12 cellular contexts compared by ENCODE assay signal in the genomic region with DNA sequence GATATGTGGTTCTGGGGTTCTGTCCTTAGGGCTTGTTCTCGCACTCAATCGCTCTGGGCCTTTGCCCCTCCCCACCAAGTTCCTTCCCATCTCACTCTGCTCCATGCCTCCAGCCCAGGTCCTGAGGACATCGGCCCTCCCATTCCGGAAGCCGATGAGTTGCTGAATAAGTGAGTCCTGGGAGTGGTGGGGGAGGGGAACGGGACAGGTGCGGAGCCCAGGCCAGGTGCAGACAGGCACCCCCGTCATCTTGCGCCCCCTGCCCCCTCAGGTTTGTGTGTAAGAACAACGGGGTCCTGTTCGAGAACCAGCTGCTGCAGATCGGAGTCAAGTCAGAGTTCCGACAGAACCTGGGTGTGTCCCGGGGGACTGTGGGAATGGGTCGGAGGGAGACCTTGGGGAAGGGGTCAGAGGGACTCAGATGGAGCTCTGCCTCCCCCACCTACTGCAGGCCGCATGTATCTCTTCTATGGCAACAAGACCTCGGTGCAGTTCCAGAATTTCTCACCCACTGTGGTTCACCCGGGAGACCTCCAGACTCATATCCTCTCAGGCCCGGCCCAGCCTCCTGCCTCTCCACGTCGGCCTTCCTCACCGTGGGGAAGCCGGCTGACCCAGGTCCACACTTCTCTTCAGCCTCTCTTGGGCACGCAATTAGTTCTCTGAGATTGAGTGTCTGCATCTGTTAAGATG. TPM values are rescaled to one million over a fixed set of nuclear protein-coding genes. Genes with fewer than 3 reads are reported as not detected.
DNase-seq lines count a peak whose midpoint lies in the region; ATAC-seq, FAIRE-seq and TF ChIP-seq lines count a peak whose summit lies in the region.
"Had no signal": no experiment of that assay in that cellular context is flagged by ENCODE, and none has a peak within 500 bp of the region (broad histone marks: within the 10 kb centered on the region; RNA-seq: fewer than 3 reads in every experiment).

No MANE protein-coding gene starts in this region.

- no peak for TF ChIP-seq CTCF in fibroblast of lung (conservative IDR thresholded peaks at IDR 0.05 in 1 of 2, IDR thresholded peaks at IDR 0.05 in 1 of 2; ENCODE audit: low read depth in 1 of 2, low read length in 2 of 2)
- TF ChIP-seq CTCF in pancreas (IDR thresholded peaks at IDR 0.05), result no peak

- peak; percentile 81 for DNase-seq in COLO668 (lab: John Stamatoyannopoulos, UW; ENCODE audit: unreplicated experiment)
- DNase-seq in NCI-H774 (lab: John Stamatoyannopoulos, UW), result peak; percentile 57
- DNase-seq in fibroblast of lung (ENCODE audit: low read depth in 2 of 2), result no peak
- DNase-seq in pancreas, result peak in 4 of 6 donors; percentile 50 to 85 (median 69)
- no peak for DNase-seq in T-helper 2 cell treated with Interferon-gamma antibody and Interleukin-4, amounts not matched to agents 5 μg/mL and 100 μg/mL, for 36 hours (ENCODE audit: low spot score)
- DNase-seq: upper lobe of right lung had no signal

- ATAC-seq in pancreas, result peak; percentile 62 to 76 (median 68)
- no peak for ATAC-seq in HG02973 (IDR thresholded peaks at IDR 0.05; ENCODE audit: unreplicated experiment)
- ATAC-seq in HG03097 (IDR thresholded peaks at IDR 0.05; ENCODE audit: low FRiP score, unreplicated experiment), result no peak
- no peak for ATAC-seq in HG03342 (IDR thresholded peaks at IDR 0.05; ENCODE audit: unreplicated experiment)
- ATAC-seq: upper lobe of right lung had no signal

- H2AFZ ChIP-seq in fibroblast of lung (ENCODE audit: low read length), result no peak overlapping the region

- peaks cover 26% of the 10 kb centered on the region for H3K36me3 Mint-ChIP-seq in T-helper 2 cell treated with Interferon-gamma antibody and Interleukin-4, amounts not matched to agents 5 μg/mL and 100 μg/mL, for 36 hours (ENCODE audit: low read depth)

- H3K9me3 ChIP-seq in fibroblast of lung (ENCODE audit: control insufficient read depth, insufficient read depth, low read depth, low read length), result no peaks in the 10 kb centered on the region
- no peaks in the 10 kb centered on the region for H3K9me3 ChIP-seq in pancreas
- H3K9me3 ChIP-seq: SJSA1, upper lobe of right lung had no signal

- H3K79me2 ChIP-seq in fibroblast of lung (ENCODE audit: control insufficient read depth, insufficient read depth, low read length), result no peaks in the 10 kb centered on the region

- 75 to 86% methylated on average over 24 of the region's 24 CpGs for WGBS in pancreas, 2 donors

- no peaks in the 10 kb centered on the region for H3K9me3 Mint-ChIP-seq in T-helper 2 cell treated with Interferon-gamma antibody and Interleukin-4, amounts not matched to agents 5 μg/mL and 100 μg/mL, for 36 hours

- H3K27ac ChIP-seq in fibroblast of lung (ENCODE audit: insufficient read depth, low read length) (no peak overlapping the region), pancreas (peak overlapping the region in 1 of 4 donors; percentile 39)
- H3K27ac ChIP-seq: SJSA1, upper lobe of right lung had no signal

- peaks cover 3% of the 10 kb centered on the region for H3K4me1 Mint-ChIP-seq in T-helper 2 cell treated with Interferon-gamma antibody and Interleukin-4, amounts not matched to agents 5 μg/mL and 100 μg/mL, for 36 hours (ENCODE audit: low read depth)

- H4K20me1 ChIP-seq in fibroblast of lung (ENCODE audit: control insufficient read depth, extremely low read depth, insufficient read depth, low read length), result no peaks in the 10 kb centered on the region

- FAIRE-seq in pancreas (lab: Jason Lieb, UNC), result no peak
- FAIRE-seq: endometrium had no signal

- H3K4me2 ChIP-seq in fibroblast of lung (ENCODE audit: extremely low read depth, insufficient read depth, low read length), result peak overlapping the region; percentile 35

- H3K9ac ChIP-seq in fibroblast of lung (ENCODE audit: insufficient read depth, low read length), result no peak overlapping the region

- H3K36me3 ChIP-seq in fibroblast of lung (ENCODE audit: control insufficient read depth, insufficient read depth, low read length), result peaks cover 36% of the 10 kb centered on the region
- no peaks in the 10 kb centered on the region for H3K36me3 ChIP-seq in pancreas

- intact Hi-C loops in pancreas (cut with DNase I), result no loop called here

- no peaks in the 10 kb centered on the region for H3K27me3 ChIP-seq in fibroblast of lung (ENCODE audit: control insufficient read depth, insufficient read depth, low read length)
- H3K27me3 ChIP-seq in pancreas, result no peaks in the 10 kb centered on the region
- H3K27me3 ChIP-seq: SJSA1, upper lobe of right lung had no signal

- peaks cover 4% of the 10 kb centered on the region for H3K4me1 ChIP-seq in fibroblast of lung (ENCODE audit: control insufficient read depth, extremely low read depth, insufficient read depth, low read length)
- H3K4me1 ChIP-seq in pancreas, result no peaks in the 10 kb centered on the region
- H3K4me1 ChIP-seq: SJSA1, upper lobe of right lung had no signal

- H3K27me3 Mint-ChIP-seq in T-helper 2 cell treated with Interferon-gamma antibody and Interleukin-4, amounts not matched to agents 5 μg/mL and 100 μg/mL, for 36 hours (ENCODE audit: low read depth), result no peaks in the 10 kb centered on the region

- peak overlapping the region in 1 of 4 experiments; percentile 7 for H3K4me3 ChIP-seq in fibroblast of lung (replicated peaks in 1 of 4; ENCODE audit: control extremely low read depth in 1 of 4, insufficient read depth in 1 of 4, low read depth in 3 of 4, low read length in 4 of 4)
- H3K4me3 ChIP-seq in pancreas, result peak overlapping the region in 3 of 4 donors; percentile 10 to 39 (median 38)
- H3K4me3 ChIP-seq: SJSA1 had no signal

- H3K4me3 Mint-ChIP-seq in T-helper 2 cell treated with Interferon-gamma antibody and Interleukin-4, amounts not matched to agents 5 μg/mL and 100 μg/mL, for 36 hours, result no peak overlapping the region

- no peak overlapping the region for H3K27ac Mint-ChIP-seq in T-helper 2 cell treated with Interferon-gamma antibody and Interleukin-4, amounts not matched to agents 5 μg/mL and 100 μg/mL, for 36 hours

RNA-seq across cellular contexts. Expression of a gene that starts 10.1 kb away (rescaled TPM):
- total RNA-seq in fibroblast of lung (32.9 and 34.3 TPM in 2 replicates), pancreas (10 to 100 TPM in 3 of 6 donors, 1 to 10 TPM in 3; 8.8 to 22.3 (median 12.1) TPM)
- polyA plus RNA-seq in fibroblast of lung (8.4 and 11.4 TPM in 2 replicates), pancreas (10 to 100 TPM; 24.3 to 30.3 TPM)
- 11.5 and 15.3 TPM in 2 replicates for polyA plus RNA-seq in fibroblast of lung (2012)
- polyA minus RNA-seq in fibroblast of lung (ENCODE audit: low replicate concordance), result 4.0 and 26.6 TPM in 2 replicates

RNA-seq across cellular contexts. Expression of a gene that starts 15.1 kb away (rescaled TPM):
- total RNA-seq in fibroblast of lung (10.0 and 11.2 TPM in 2 replicates), pancreas (10 to 100 TPM; 19.4 to 34.9 (median 24.3) TPM)
- polyA plus RNA-seq in fibroblast of lung (20.2 and 28.6 TPM in 2 replicates), pancreas (10 to 100 TPM; 56.8 to 60.0 TPM)
- 24.2 and 29.5 TPM in 2 replicates for polyA plus RNA-seq in fibroblast of lung (2012)
- polyA minus RNA-seq in fibroblast of lung (ENCODE audit: low replicate concordance), result 127 and 156 TPM in 2 replicates

RNA-seq across cellular contexts. Expression of a gene that starts 36.2 kb away (rescaled TPM):
- 53.4 and 95.0 TPM in 2 replicates for total RNA-seq in fibroblast of lung
- polyA plus RNA-seq in fibroblast of lung, result 64.2 and 75.9 TPM in 2 replicates
- 102 and 127 TPM in 2 replicates for polyA plus RNA-seq in fibroblast of lung (2012)
- 174 and 193 TPM in 2 replicates for polyA minus RNA-seq in fibroblast of lung (ENCODE audit: low replicate concordance)
- total RNA-seq in pancreas, result 10 to 100 TPM; 29.3 to 42.8 (median 34.2) TPM
- polyA plus RNA-seq in pancreas, result 10 to 100 TPM; 27.1 to 29.0 TPM

RNA-seq across cellular contexts. Expression of a gene that starts 39.9 kb away (rescaled TPM):
- 0.26 TPM in 1 of 2 replicates, not detected in the other for total RNA-seq in fibroblast of lung
- 0.07 TPM in 1 of 2 replicates, not detected in the other for polyA plus RNA-seq in fibroblast of lung
- polyA plus RNA-seq in fibroblast of lung (2012), result 0.14 TPM in 1 of 2 replicates, not detected in the other
- not detected in 2 replicates for polyA minus RNA-seq in fibroblast of lung (ENCODE audit: low replicate concordance)
- under 1 TPM in 3 of 6 donors, not detected in 3; 0.08 to 0.34 (median 0.09) TPM for total RNA-seq in pancreas
- polyA plus RNA-seq in pancreas, result under 1 TPM; 0.35 to 0.76 TPM
- total RNA-seq: SJSA1 had no signal
- polyA plus RNA-seq: AG04450 had no signal

RNA-seq across cellular contexts. Expression of a gene that starts 48.0 kb away (rescaled TPM):
- total RNA-seq in fibroblast of lung (35.2 and 56.0 TPM in 2 replicates), pancreas (100 to 1,000 TPM in 1 of 6 donors, 10 to 100 TPM in 5; 48.8 to 116 (median 72.8) TPM)
- polyA plus RNA-seq in fibroblast of lung (41.1 and 48.0 TPM in 2 replicates), pancreas (100 to 1,000 TPM; 177 to 191 TPM)
- 108 and 129 TPM in 2 replicates for polyA plus RNA-seq in fibroblast of lung (2012)
- 108 and 136 TPM in 2 replicates for polyA minus RNA-seq in fibroblast of lung (ENCODE audit: low replicate concordance)

Comparison
In these comparisons a context has a peak if more than half of its experiments do, and no peak if none do; other contexts are left out.
1. DNase-seq: peak in COLO668 (single experiment), NCI-H774 (single experiment) and pancreas (4 of 6); none in fibroblast of lung (0 of 2) and T-helper 2 cell treated with Interferon-gamma antibody and Interleukin-4, amounts not matched to agents 5 μg/mL and 100 μg/mL, for 36 hours (single experiment).
2. ATAC-seq: peak in pancreas (4 of 4); none in HG02973 (single experiment), HG03097 (single experiment) and HG03342 (single experiment).